ENCODE assay signal across 21 cellular contexts in genomic region chr2:228681979-228682378, GRCh38.
A peak's percentile ranks its signal among the peaks of the same experiment; 100 is the strongest.
DNase-seq lines count a peak whose midpoint lies in the region; ATAC-seq, FAIRE-seq and TF ChIP-seq lines count a peak whose summit lies in the region.
"Had no signal": no experiment of that assay in that cellular context is flagged by ENCODE, and none has a peak within 500 bp of the region (broad histone marks: within the 10 kb centered on the region; RNA-seq: fewer than 3 reads in every experiment).

No MANE protein-coding gene starts in this region.

- no peaks in the 10 kb centered on the region for H3K9me2 ChIP-seq in HCT116 (ENCODE audit: insufficient read depth)

- no peaks in the 10 kb centered on the region for H3K4me1 Mint-ChIP-seq in naive thymus-derived CD8-positive, alpha-beta T cell

- no peaks in the 10 kb centered on the region for H4K20me1 ChIP-seq in HCT116 (ENCODE audit: insufficient read depth)
- H4K20me1 ChIP-seq in OCI-LY3 (ENCODE audit: insufficient read depth, low read length) = no peaks in the 10 kb centered on the region
- H4K20me1 ChIP-seq: BLaER1 treated with 17β-estradiol and CSF1 and Interleukin-3, amounts not matched to agents 10 nM and 100 nM had no signal

- no peaks in the 10 kb centered on the region for H3K27me3 ChIP-seq in HCT116 (ENCODE audit: insufficient read depth, low read length)
- no peaks in the 10 kb centered on the region for H3K27me3 ChIP-seq in OCI-LY3 (ENCODE audit: low read depth, low read length)
- no peaks in the 10 kb centered on the region for H3K27me3 ChIP-seq in left lung
- H3K27me3 ChIP-seq: BLaER1 treated with 17β-estradiol and CSF1 and Interleukin-3, amounts not matched to agents 10 nM and 100 nM; SJSA1 had no signal

- H3K4me1 ChIP-seq in A549 (no peaks in the 10 kb centered on the region), HCT116 (ENCODE audit: control insufficient read depth in 1 of 2, insufficient read depth in 2 of 2, low read length in 2 of 2) (no peaks in the 10 kb centered on the region), OCI-LY3 (ENCODE audit: low read length) (peaks cover 6% of the 10 kb centered on the region; the same call in 1 of the 2 replicates), left lung (no peaks in the 10 kb centered on the region)
- H3K4me1 ChIP-seq: SJSA1 had no signal

- peak overlapping the region; percentile 76 for H2AFZ ChIP-seq in HCT116 (ENCODE audit: low read depth, low read length, poor library complexity, severe bottlenecking)
- peak overlapping the region; percentile 74 for H2AFZ ChIP-seq in OCI-LY3 (ENCODE audit: low read depth, low read length)

- intact Hi-C loops in HCT116 (cut with micrococcal nuclease) (loop anchor here (2.0 to 5.0 kb wide), 3 partner anchors 67 to 1035 kb away; partner anchors contain the start of gene PID1), left lung (cut with DNase I) (no loop called here), left ventricle myocardium superior (cut with micrococcal nuclease) (no loop called here)

- POLR2A ChIA-PET in A549 (lab: Yijun Ruan, JAX) = no interaction called here
- POLR2A ChIA-PET in HCT116 (lab: Charles Lee) = no interaction called here
- POLR2A ChIA-PET in naive thymus-derived CD8-positive, alpha-beta T cell (lab: Charles Lee) = no interaction called here

- BruUV-seq in HCT116 (replicated peaks; lab: Mats Ljungman, UMichigan) = no TSS peak

- H3K4me2 ChIP-seq in A549 = 0 out of 3 replicates have a peak overlapping the region, but pooled peaks have one; percentile 2
- H3K4me2 ChIP-seq in HCT116 (ENCODE audit: low read length) = no peak overlapping the region
- H3K4me2 ChIP-seq in OCI-LY3 (ENCODE audit: low read length) = peak overlapping the region; percentile 48
- H3K4me2 ChIP-seq: BLaER1 treated with 17β-estradiol and CSF1 and Interleukin-3, amounts not matched to agents 10 nM and 100 nM had no signal

- H3K27me3 Mint-ChIP-seq in naive thymus-derived CD8-positive, alpha-beta T cell = no peaks in the 10 kb centered on the region
- H3K27me3 Mint-ChIP-seq: CD4-positive, alpha-beta T cell had no signal

- H3K9ac ChIP-seq in HCT116 (ENCODE audit: low read length) = no peak overlapping the region
- no peak overlapping the region for H3K9ac ChIP-seq in OCI-LY3 (ENCODE audit: low read length)
- H3K9ac ChIP-seq: BLaER1 treated with 17β-estradiol and CSF1 and Interleukin-3, amounts not matched to agents 10 nM and 100 nM had no signal

- no peak for TF ChIP-seq CTCF in A549 (IDR thresholded peaks at IDR 0.05)
- no peak for TF ChIP-seq CTCF in HCT116 (IDR thresholded peaks at IDR 0.05 in 2 of 3, conservative IDR thresholded peaks at IDR 0.05 in 1 of 3; ENCODE audit: borderline replicate concordance in 1 of 3, insufficient read depth in 1 of 3, low read depth in 2 of 3, low read length in 2 of 3)
- TF ChIP-seq CTCF in OCI-LY3 (IDR thresholded peaks at IDR 0.05; ENCODE audit: low read depth, low read length) = no peak
- TF ChIP-seq CTCF in left lung (IDR thresholded peaks at IDR 0.05) = no peak

- H3K27ac ChIP-seq in A549 (no peak overlapping the region), HCT116 (ENCODE audit: low read depth, low read length) (no peak overlapping the region), OCI-LY3 (ENCODE audit: low read length) (no peak overlapping the region), left lung (no peak overlapping the region)
- H3K27ac ChIP-seq: BLaER1 treated with 17β-estradiol and CSF1 and Interleukin-3, amounts not matched to agents 10 nM and 100 nM; HL-60; SJSA1 had no signal

- H3K4me3 ChIP-seq in A549 (no peak overlapping the region), HCT116 (replicated peaks in 1 of 2; ENCODE audit: low read depth in 1 of 2, low read length in 2 of 2) (no peak overlapping the region), OCI-LY3 (ENCODE audit: low read length) (peak overlapping the region; percentile 11), left lung (no peak overlapping the region)
- H3K4me3 ChIP-seq: BLaER1 treated with 17β-estradiol and CSF1 and Interleukin-3, amounts not matched to agents 10 nM and 100 nM; SJSA1 had no signal

- H3K36me3 ChIP-seq in HCT116 (ENCODE audit: control insufficient read depth in 1 of 2, insufficient read depth in 2 of 2, low read length in 2 of 2) = no peaks in the 10 kb centered on the region
- H3K36me3 ChIP-seq in OCI-LY3 (replicated peaks; ENCODE audit: low read depth, low read length) = no peaks in the 10 kb centered on the region
- H3K36me3 ChIP-seq in left lung = no peaks in the 10 kb centered on the region
- H3K36me3 ChIP-seq: BLaER1 treated with 17β-estradiol and CSF1 and Interleukin-3, amounts not matched to agents 10 nM and 100 nM; SJSA1 had no signal

- RAD21 ChIA-PET in HCT116 (lab: Charles Lee; ENCODE audit: low non-redundant PET in 1 of 2, low total read pairs in 2 of 2, uncharacterized antibody in 2 of 2, unreplicated experiment in 2 of 2) = interaction anchor here in 1 of 2 experiments (0.6 kb wide), 1 partner anchor 1187 kb away, joined by 3 read pairs; no protein-coding TSS in a partner anchor

- no peak overlapping the region for H3K27ac Mint-ChIP-seq in naive thymus-derived CD8-positive, alpha-beta T cell
- H3K27ac Mint-ChIP-seq: CD4-positive, alpha-beta T cell had no signal

- TF ChIP-seq RAD21 in A549 (conservative IDR thresholded peaks at IDR 0.05 in 1 of 2, IDR thresholded peaks at IDR 0.05 in 1 of 2) = no peak
- TF ChIP-seq RAD21 in HCT116 (IDR thresholded peaks at IDR 0.05; ENCODE audit: low read depth) = no peak

- no peaks in the 10 kb centered on the region for H3K79me2 ChIP-seq in HCT116 (ENCODE audit: insufficient read depth, low read length)
- no peaks in the 10 kb centered on the region for H3K79me2 ChIP-seq in OCI-LY3 (ENCODE audit: low read length)

- TF ChIP-seq POLR2A in A549 (IDR thresholded peaks at IDR 0.05; ENCODE audit: low read length) (no peak), HCT116 (IDR thresholded peaks at IDR 0.05; ENCODE audit: borderline replicate concordance, extremely low read depth, insufficient read depth, insufficient read length) (no peak)

- H3K4me3 Mint-ChIP-seq in naive thymus-derived CD8-positive, alpha-beta T cell = no peak overlapping the region
- H3K4me3 Mint-ChIP-seq: CD4-positive, alpha-beta T cell had no signal

- CTCF ChIA-PET in A549 (lab: Yijun Ruan, JAX) = interaction anchor here (0.7 to 1.4 kb wide), 6 partner anchors 8 to 591 kb away, joined by 3 to 5 read pairs (median 4); no protein-coding TSS in a partner anchor
- CTCF ChIA-PET in HCT116 (lab: Charles Lee) = no interaction called here

- FAIRE-seq in A549 (lab: Jason Lieb, UNC) = no peak
- FAIRE-seq: D721Med had no signal

- H3K9me3 ChIP-seq in A549 = no peaks in the 10 kb centered on the region
- no peaks in the 10 kb centered on the region for H3K9me3 ChIP-seq in HCT116 (ENCODE audit: control insufficient read depth in 1 of 2, insufficient read depth in 1 of 2, low read depth in 1 of 2, low read length in 2 of 2)
- no peaks in the 10 kb centered on the region for H3K9me3 ChIP-seq in OCI-LY3 (ENCODE audit: insufficient read depth, low read length)
- H3K9me3 ChIP-seq in left lung = no peaks in the 10 kb centered on the region
- H3K9me3 ChIP-seq: BLaER1 treated with 17β-estradiol and CSF1 and Interleukin-3, amounts not matched to agents 10 nM and 100 nM had no signal

- TF ChIP-seq EP300 in A549 (IDR thresholded peaks at IDR 0.05) = no peak

- no peaks in the 10 kb centered on the region for H3K36me3 Mint-ChIP-seq in naive thymus-derived CD8-positive, alpha-beta T cell

- ATAC-seq in A549 = peak; percentile 30 to 39; a peak in 5 of 6 replicates
- 0 out of 2 replicates have a peak, but pooled peaks have one; percentile 25 for ATAC-seq in HCT116
- ATAC-seq in left lung = peak; percentile 47
- ATAC-seq in left ventricle myocardium superior = no peak
- no peak for ATAC-seq in esophagus mucosa
- no peak for ATAC-seq in naive thymus-derived CD8-positive, alpha-beta T cell
- no peak for ATAC-seq in GM19452 (IDR thresholded peaks at IDR 0.05; ENCODE audit: unreplicated experiment)

- WGBS in A549 (ENCODE audit: missing lambda C conversion rate) = 4% methylated on average over 1 of the region's 1 CpG

- H3K9me3 Mint-ChIP-seq in naive thymus-derived CD8-positive, alpha-beta T cell = peaks cover 0 to 10% (median 0%) of the 10 kb centered on the region in 9 donors

- no peak for DNase-seq in A549 (ENCODE audit: low read depth in 1 of 2, low spot score in 1 of 2)
- DNase-seq in HCT116 (ENCODE audit: low read depth, low spot score) = no peak
- DNase-seq in left lung = no peak
- no peak for DNase-seq in left ventricle myocardium superior
- no peak for DNase-seq in naive thymus-derived CD8-positive, alpha-beta T cell
- DNase-seq: CD4-positive, alpha-beta T cell; MV-4-11; NCI-H1930; NCI-H2107; NCI-H748 treated with DMSO at 0.1 percent for 48 hours; NK-92 treated with Interleukin-12 subunit alpha and Interleukin-12 subunit beta, amount 100 ng/mL, for 24 hours; Right ventricle myocardium superior; RPMI8226; T-helper 1 cell had no signal

TF ChIP-seq in A549, 52 proteins besides CTCF, POLR2A, EP300 and RAD21 (continues in another document):
- TF ChIP-seq SMC3 (IDR thresholded peaks at IDR 0.05) (no peak), ATOH8 (CRISPR knock-in tag; IDR thresholded peaks at IDR 0.05; ENCODE audit: low read depth) (no peak), ZFP36 (IDR thresholded peaks at IDR 0.05; ENCODE audit: borderline replicate concordance, partially characterized antibody) (no peak), EHMT2 (IDR thresholded peaks at IDR 0.05; ENCODE audit: low read depth) (no peak), HOXB13 (CRISPR knock-in tag; IDR thresholded peaks at IDR 0.05; ENCODE audit: low read depth) (no peak), HEYL (CRISPR knock-in tag; IDR thresholded peaks at IDR 0.05) (no peak)

TF ChIP-seq in HCT116, 20 proteins besides CTCF, POLR2A, EP300 and RAD21:
- TF ChIP-seq ZNF274 (IDR thresholded peaks at IDR 0.05; ENCODE audit: low read depth, low read length) (no peak), ZBTB33 (IDR thresholded peaks at IDR 0.05; ENCODE audit: extremely low read depth, insufficient replicate concordance, low read length) (no peak), EZH2phosphoT487 (IDR thresholded peaks at IDR 0.05; ENCODE audit: borderline replicate concordance) (no peak)

Comparison
In these comparisons a context has a peak if more than half of its experiments do, and no peak if none do; other contexts are left out.
1. ATAC-seq: peak in A549 (2 of 2), HCT116 (single experiment) and left lung (single experiment); none in left ventricle myocardium superior (single experiment), esophagus mucosa (single experiment), naive thymus-derived CD8-positive, alpha-beta T cell (0 of 2) and GM19452 (single experiment).